1 cellular context compared by ENCODE assay signal in the genomic region with DNA sequence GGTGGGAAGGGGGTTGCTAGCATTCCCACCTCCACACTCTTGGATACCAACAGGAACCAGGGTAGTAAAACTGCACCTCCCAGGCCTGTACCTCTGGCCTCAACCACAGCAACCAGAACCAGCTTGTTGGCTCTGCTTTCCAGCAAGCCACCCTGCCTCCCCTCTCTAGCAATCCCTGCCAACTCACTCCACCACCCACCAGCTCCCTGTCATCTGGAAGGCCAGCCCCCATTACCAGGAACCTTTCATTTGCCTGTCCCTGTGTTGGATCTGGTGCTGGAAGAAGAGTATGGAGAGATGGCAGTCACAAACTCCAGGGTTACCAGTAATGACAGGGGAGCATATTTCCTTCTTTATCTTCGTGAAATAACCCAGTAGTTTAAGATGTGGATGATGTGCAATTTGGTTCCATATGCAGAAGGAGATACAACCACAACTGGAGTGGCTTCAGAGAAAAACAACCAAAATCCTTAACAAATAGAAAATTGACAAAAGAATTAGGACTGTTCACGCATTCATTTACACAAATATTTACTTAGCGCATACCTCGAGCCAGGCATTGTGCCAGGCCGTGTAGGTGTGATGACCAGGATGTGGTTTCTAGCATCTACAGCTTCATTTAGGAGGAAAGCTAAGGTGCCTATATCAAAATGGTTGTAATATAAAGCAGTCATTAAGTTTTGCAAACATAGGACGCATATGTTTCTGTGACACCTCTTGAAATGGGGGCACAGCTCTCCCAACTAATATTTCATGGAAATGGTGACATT.
A peak's percentile ranks its signal among the peaks of the same experiment; 100 is the strongest.
TF ChIP-seq lines count a peak whose summit lies in the region.

No MANE protein-coding gene starts in this region.

TF ChIP-seq in HepG2, 621 proteins besides CTCF, POLR2A, EP300 and RAD21:
- TF ChIP-seq NCOA2 (CRISPR knock-in tag; IDR thresholded peaks at IDR 0.05) (no peak), SOX5 (CRISPR knock-in tag; IDR thresholded peaks at IDR 0.05; ENCODE audit: borderline replicate concordance) (peak; percentile 44; the same call in 1 of the 2 replicates), PRPF4 (IDR thresholded peaks at IDR 0.05; ENCODE audit: low read depth, low read length, poor library complexity, severe bottlenecking) (no peak), NFYB (CRISPR knock-in tag; IDR thresholded peaks at IDR 0.05) (no peak), FOXA3 (CRISPR knock-in tag; IDR thresholded peaks at IDR 0.05) (0 out of 2 replicates have a peak, but pooled peaks have one; percentile 13), SIN3A (IDR thresholded peaks at IDR 0.05; ENCODE audit: borderline replicate concordance, low read depth, low read length) (no peak), SOX13 (IDR thresholded peaks at IDR 0.05) (no peak), SOX13 (CRISPR knock-in tag; conservative IDR thresholded peaks at IDR 0.05 in 1 of 2, IDR thresholded peaks at IDR 0.05 in 1 of 2) (peak in 1 of 2 experiments; percentile 42; a peak in 1 of 4 replicates), ZNF136 (CRISPR knock-in tag; IDR thresholded peaks at IDR 0.05; ENCODE audit: low read depth) (no peak), ZNF589 (CRISPR knock-in tag; conservative IDR thresholded peaks at IDR 0.05) (no peak), TOE1 (CRISPR knock-in tag; IDR thresholded peaks at IDR 0.05) (no peak)
- TF ChIP-seq, protein P1, sequence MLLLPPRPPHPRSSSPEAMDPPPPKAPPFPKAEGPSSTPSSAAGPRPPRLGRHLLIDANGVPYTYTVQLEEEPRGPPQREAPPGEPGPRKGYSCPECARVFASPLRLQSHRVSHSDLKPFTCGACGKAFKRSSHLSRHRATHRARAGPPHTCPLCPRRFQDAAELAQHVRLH (CRISPR knock-in tag; IDR thresholded peaks at IDR 0.05; ENCODE audit: borderline replicate concordance, low read depth): no peak
